ENCODE assay signal across 7 cellular contexts in genomic region chr1:232627645-232628334, GRCh38. TPM values are rescaled to one million over a fixed set of nuclear protein-coding genes. Genes with fewer than 3 reads are reported as not detected.
DNase-seq lines count a peak whose midpoint lies in the region; TF ChIP-seq lines count a peak whose summit lies in the region.

No MANE protein-coding gene starts in this region.

- no peak for TF ChIP-seq EP300 in esophagus muscularis mucosa (IDR thresholded peaks at IDR 0.05)

- H4K20me1 ChIP-seq in Karpas-422 (ENCODE audit: insufficient read depth, low read depth, low read length) (no peaks in the 10 kb centered on the region), PC-9 (ENCODE audit: insufficient read depth) (no peaks in the 10 kb centered on the region)

- TF ChIP-seq CTCF in PC-9 (conservative IDR thresholded peaks at IDR 0.05) (peak; percentile 77), esophagus muscularis mucosa (IDR thresholded peaks at IDR 0.05) (peak; percentile 31 to 40 (median 34)), testis (IDR thresholded peaks at IDR 0.05) (peak in 1 of 3 experiments; percentile 29)

- no peaks in the 10 kb centered on the region for H3K9me2 ChIP-seq in Karpas-422 (replicated peaks; ENCODE audit: insufficient read depth, low read length)
- H3K9me2 ChIP-seq in PC-9 (ENCODE audit: insufficient read depth), result no peaks in the 10 kb centered on the region

- H3K36me3 ChIP-seq in Karpas-422 (ENCODE audit: insufficient read depth, low read length), result no peaks in the 10 kb centered on the region
- H3K36me3 ChIP-seq in PC-9 (ENCODE audit: low read depth), result no peaks in the 10 kb centered on the region
- no peaks in the 10 kb centered on the region for H3K36me3 ChIP-seq in esophagus muscularis mucosa
- no peaks in the 10 kb centered on the region for H3K36me3 ChIP-seq in rectal smooth muscle tissue (ENCODE audit: control insufficient read depth, insufficient read depth, low read length)
- no peaks in the 10 kb centered on the region for H3K36me3 ChIP-seq in testis (ENCODE audit: low read depth, missing control alignments)

- peaks cover 18% of the 10 kb centered on the region for H3F3A ChIP-seq in PC-9 (ENCODE audit: insufficient read depth, low read depth)

- H3K4me2 ChIP-seq in Karpas-422 (ENCODE audit: low read depth, low read length, poor library complexity, severe bottlenecking) (no peak overlapping the region), PC-9 (peak overlapping the region; percentile 70)

- no peaks in the 10 kb centered on the region for H3K27me3 ChIP-seq in Karpas-422 (ENCODE audit: low read length)
- no peaks in the 10 kb centered on the region for H3K27me3 ChIP-seq in PC-9 (ENCODE audit: insufficient read depth, low read depth)
- no peaks in the 10 kb centered on the region for H3K27me3 ChIP-seq in esophagus muscularis mucosa
- no peaks in the 10 kb centered on the region for H3K27me3 ChIP-seq in rectal smooth muscle tissue (ENCODE audit: control insufficient read depth, insufficient read depth, low read length)
- no peaks in the 10 kb centered on the region for H3K27me3 ChIP-seq in testis

- intact Hi-C loops in PC-9 (cut with micrococcal nuclease; ENCODE audit: unreplicated experiment) (no loop called here), esophagus muscularis mucosa (cut with DNase I) (loop anchor here (5.0 to 10.0 kb wide), 3 partner anchors 75 to 483 kb away; no protein-coding TSS in a partner anchor), testis (cut with DNase I; ENCODE audit: low total_unique reads) (no loop called here)

- H3K9ac ChIP-seq in Karpas-422 (ENCODE audit: low read length) (no peak overlapping the region), rectal smooth muscle tissue (ENCODE audit: low read length) (no peak overlapping the region)

- H2AFZ ChIP-seq in Karpas-422 (ENCODE audit: low read length) (no peak overlapping the region), PC-9 (0 out of 2 replicates have a peak overlapping the region, but pooled peaks have one; percentile 5)

- H3K4me1 ChIP-seq in Karpas-422 (ENCODE audit: low read length), result peaks cover 10% of the 10 kb centered on the region
- H3K4me1 ChIP-seq in PC-9 (replicated peaks; ENCODE audit: insufficient read depth), result peaks cover 20% of the 10 kb centered on the region
- H3K4me1 ChIP-seq in esophagus muscularis mucosa, result peaks cover 8 to 53% (median 44%) of the 10 kb centered on the region in 4 donors
- peaks cover 8% of the 10 kb centered on the region for H3K4me1 ChIP-seq in rectal smooth muscle tissue (ENCODE audit: control insufficient read depth, insufficient read depth, low read length)
- peaks cover 4% of the 10 kb centered on the region for H3K4me1 ChIP-seq in testis

- POLR2A ChIA-PET in PC-9 (lab: Charles Lee; ENCODE audit: unreplicated experiment), result no interaction called here

- CTCF ChIA-PET in PC-9 (lab: Charles Lee), result interaction anchor here (0.6 kb wide), 1 partner anchor 20 kb away, joined by 3 read pairs; no protein-coding TSS in a partner anchor

- H3K4me3 ChIP-seq in Karpas-422 (ENCODE audit: low read length) (no peak overlapping the region), PC-9 (peak overlapping the region; percentile 37; the same call in 1 of the 2 replicates), esophagus muscularis mucosa (peak overlapping the region; percentile 91 to 98 (median 94)), rectal smooth muscle tissue (ENCODE audit: low read length) (peak overlapping the region; percentile 33), testis (no peak overlapping the region)

- WGBS in esophagus muscularis mucosa, result 32% methylated on average over 4 of the region's 4 CpGs
- 37 to 49% methylated on average over 4 of the region's 4 CpGs for WGBS in testis, 2 donors

- H3K27ac ChIP-seq in Karpas-422 (ENCODE audit: low read length), result no peak overlapping the region
- H3K27ac ChIP-seq in PC-9, result peak overlapping the region; percentile 92
- H3K27ac ChIP-seq in esophagus muscularis mucosa (replicated peaks in 1 of 4), result peak overlapping the region; percentile 51 to 98 (median 95)
- H3K27ac ChIP-seq in rectal smooth muscle tissue (ENCODE audit: low read depth, low read length), result peak overlapping the region; percentile 17
- no peak overlapping the region for H3K27ac ChIP-seq in testis

- H3K79me2 ChIP-seq in Karpas-422 (ENCODE audit: low read length) (no peaks in the 10 kb centered on the region), PC-9 (ENCODE audit: low read depth) (no peaks in the 10 kb centered on the region)

- H3K9me3 ChIP-seq in Karpas-422 (ENCODE audit: low read length) (no peaks in the 10 kb centered on the region), PC-9 (ENCODE audit: insufficient read depth, low read depth) (no peaks in the 10 kb centered on the region), esophagus muscularis mucosa (no peaks in the 10 kb centered on the region), testis (no peaks in the 10 kb centered on the region)

- no TSS peak for BruUV-seq in PC-9 (replicated peaks; lab: Mats Ljungman, UMichigan)

- no peak for TF ChIP-seq POLR2A in esophagus muscularis mucosa (IDR thresholded peaks at IDR 0.05; ENCODE audit: low read depth)
- TF ChIP-seq POLR2A in testis (IDR thresholded peaks at IDR 0.05), result no peak

- DNase-seq in DMS79 (lab: John Stamatoyannopoulos, UW) (peak; percentile 81), Karpas-422 (peak; percentile 68), PC-9 (peak in 1 of 2 experiments; percentile 74), esophagus muscularis mucosa (ENCODE audit: extremely low spot score) (no peak), testis (no peak)
- no peak for DNase-seq in activated CD4-positive, CD25-positive, alpha-beta regulatory T cell (lab: John Stamatoyannopoulos, UW)

RNA-seq across cellular contexts. Expression of gene SIPA1L2, which starts 2.1 kb away (rescaled TPM):
- total RNA-seq in Karpas-422 (2014; rRNA removed; shearing (Covaris generic); ENCODE audit: low replicate concordance), result 0.04 TPM in 1 of 2 replicates, not detected in the other
- total RNA-seq in PC-9 (2021), result not detected in 2 replicates
- total RNA-seq in esophagus muscularis mucosa, result 10 to 100 TPM; 37.4 to 59.0 (median 43.0) TPM
- 10 to 100 TPM; 36.1 to 43.4 TPM for total RNA-seq in testis
- polyA plus RNA-seq in testis (ENCODE audit: insufficient read depth, low read depth, low replicate concordance), result 19.5 TPM

Comparison
In these comparisons a context has a peak if more than half of its experiments do, and no peak if none do; other contexts are left out.
1. DNase-seq: peak in DMS79 (single experiment) and Karpas-422 (single experiment); none in esophagus muscularis mucosa (single experiment), testis (single experiment) and activated CD4-positive, CD25-positive, alpha-beta regulatory T cell (0 of 4).
2. H3K27ac ChIP-seq: peak in PC-9 (single experiment), esophagus muscularis mucosa (4 of 4) and rectal smooth muscle tissue (single experiment); none in Karpas-422 (single experiment) and testis (0 of 2).
3. H3K4me3 ChIP-seq: peak in PC-9 (single experiment), esophagus muscularis mucosa (4 of 4) and rectal smooth muscle tissue (single experiment); none in Karpas-422 (single experiment) and testis (0 of 2).
4. RNA of gene SIPA1L2, which starts 2.1 kb away (total RNA-seq): 37.4 to 59.0 TPM in esophagus muscularis mucosa and 36.1 to 43.4 TPM in testis; 0.04 TPM in Karpas-422 and not detected in PC-9; every median in the first group is over 10 times any median in the second.